9 cellular contexts compared by ENCODE assay signal in genomic region chr17:72438783-72439182, GRCh38.
"Had no signal": no experiment of that assay in that cellular context is flagged by ENCODE, and none has a peak within 500 bp of the region (broad histone marks: within the 10 kb centered on the region; RNA-seq: fewer than 3 reads in every experiment).

No MANE protein-coding gene starts in this region.

- H3K27ac ChIP-seq: GM23248, HL-60 had no signal

- H3K4me1 ChIP-seq: HAP-1 had no signal

- H3K36me3 ChIP-seq: HAP-1 had no signal

- ATAC-seq: HCT116, K562 had no signal

- H3K9me3 ChIP-seq: HAP-1 had no signal

- DNase-seq: GM23248, GOT3, H7, HFFc6, IMR-90 had no signal

- H3K4me3 ChIP-seq: GM23248, HAP-1, K562 had no signal

- H2AFZ ChIP-seq: GM23248 had no signal
